ENCODE assay signal across 1 cellular context in the genomic region with DNA sequence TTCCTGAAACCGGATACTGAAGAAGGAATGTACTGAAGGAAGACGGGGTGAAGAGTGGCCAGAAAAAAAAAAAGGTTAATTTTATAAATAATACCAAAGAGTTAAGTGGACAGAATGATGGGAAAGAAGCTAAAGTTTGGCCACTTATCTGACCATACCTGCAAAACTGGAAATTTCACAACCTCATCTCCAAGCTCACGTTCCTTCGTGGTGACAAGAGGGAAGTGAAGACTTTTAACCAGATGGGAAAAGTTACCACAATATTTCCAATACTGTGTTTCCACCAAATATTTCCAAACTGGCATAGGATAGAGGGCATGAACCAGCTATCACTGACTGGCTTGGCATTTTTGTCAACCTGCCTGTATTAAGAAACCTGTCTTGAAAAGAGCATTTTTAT.
TF ChIP-seq lines count a peak whose summit lies in the region.

No MANE protein-coding gene starts in this region.

TF ChIP-seq in IMR-90, 13 proteins besides CTCF, POLR2A, EP300 and RAD21 (continued from another document):
- TF ChIP-seq ELK1 (IDR thresholded peaks at IDR 0.05; ENCODE audit: borderline replicate concordance, low read depth, low read length) (no peak), NFE2L2 (IDR thresholded peaks at IDR 0.05; ENCODE audit: low read depth, low read length) (no peak), MXI1 (IDR thresholded peaks at IDR 0.05; ENCODE audit: borderline replicate concordance, low read depth, low read length) (no peak), SMC3 (IDR thresholded peaks at IDR 0.05; ENCODE audit: low read depth, low read length) (no peak), CEBPB (IDR thresholded peaks at IDR 0.05; ENCODE audit: low read depth, low read length) (no peak), USF2 (IDR thresholded peaks at IDR 0.05; ENCODE audit: low read depth, low read length) (no peak)
